ENCODE assay signal across 8 cellular contexts in genomic region chr2:53768233-53768542, GRCh38. TPM values are rescaled to one million over a fixed set of nuclear protein-coding genes. Genes with fewer than 3 reads are reported as not detected.
DNase-seq lines count a peak whose midpoint lies in the region; ATAC-seq and TF ChIP-seq lines count a peak whose summit lies in the region.

No MANE protein-coding gene starts in this region.

- no peaks in the 10 kb centered on the region for H3K27me3 Mint-ChIP-seq in activated CD8-positive, alpha-beta T cell treated with anti-CD3 and anti-CD28 coated beads for 36 hours

- peak; percentile 55 for ATAC-seq in GM21786 (IDR thresholded peaks at IDR 0.05; ENCODE audit: unreplicated experiment)
- peak; percentile 60 for ATAC-seq in activated CD8-positive, alpha-beta T cell treated with anti-CD3 and anti-CD28 coated beads for 36 hours
- no peak for ATAC-seq in Right ventricle myocardium superior (ENCODE audit: poor library complexity)

- no peaks in the 10 kb centered on the region for H3K9me3 Mint-ChIP-seq in activated CD8-positive, alpha-beta T cell treated with anti-CD3 and anti-CD28 coated beads for 36 hours

- peaks cover 33% of the 10 kb centered on the region for H3K4me1 Mint-ChIP-seq in activated CD8-positive, alpha-beta T cell treated with anti-CD3 and anti-CD28 coated beads for 36 hours (ENCODE audit: low read depth)

- CTCF ChIA-PET in activated CD8-positive, alpha-beta T cell treated with anti-CD3 and anti-CD28 coated beads for 36 hours (lab: Charles Lee) = interaction anchor here (1.1 to 2.7 kb wide), 7 partner anchors 9 to 26 kb away, joined by 4 to 16 read pairs (median 5); partner anchors contain the start of genes ASB3 and ERLEC1

- DNase-seq in NOMO-1 treated with DMSO at 0.1 percent for 48 hours (lab: John Stamatoyannopoulos, UW; ENCODE audit: unreplicated experiment) (peak; percentile 24), NOMO-1 treated with dmso at 0.1 percent for 144 hours (lab: John Stamatoyannopoulos, UW; ENCODE audit: unreplicated experiment) (no peak), KG1 (lab: John Stamatoyannopoulos, UW) (peak; percentile 33), Right ventricle myocardium superior (peak; percentile 56), OCI-M2 (lab: John Stamatoyannopoulos, UW; ENCODE audit: unreplicated experiment) (no peak)
- DNase-seq in activated CD8-positive, alpha-beta T cell treated with anti-CD3 and anti-CD28 coated beads for 36 hours = no peak

- no peaks in the 10 kb centered on the region for H3K36me3 ChIP-seq in rectal smooth muscle tissue (ENCODE audit: control insufficient read depth, insufficient read depth, low read length)

- POLR2A ChIA-PET in activated CD8-positive, alpha-beta T cell treated with anti-CD3 and anti-CD28 coated beads for 36 hours (lab: Charles Lee) = interaction anchor here (0.6 to 4.2 kb wide), 12 partner anchors 9 to 271 kb away, joined by 3 to 59 read pairs (median 4); partner anchors contain the start of genes ASB3 and ERLEC1

- H3K36me3 Mint-ChIP-seq in activated CD8-positive, alpha-beta T cell treated with anti-CD3 and anti-CD28 coated beads for 36 hours (ENCODE audit: low read depth) = peaks cover 39% of the 10 kb centered on the region

- no peak for TF ChIP-seq CTCF in activated CD8-positive, alpha-beta T cell treated with anti-CD3 and anti-CD28 coated beads for 36 hours (IDR thresholded peaks at IDR 0.05)

- H3K27ac ChIP-seq in rectal smooth muscle tissue (ENCODE audit: low read depth, low read length) = no peak overlapping the region

- peak overlapping the region; percentile 96 for H3K4me3 Mint-ChIP-seq in activated CD8-positive, alpha-beta T cell treated with anti-CD3 and anti-CD28 coated beads for 36 hours

- peaks cover 2% of the 10 kb centered on the region for H3K4me1 ChIP-seq in rectal smooth muscle tissue (ENCODE audit: control insufficient read depth, insufficient read depth, low read length)

- H3K27ac Mint-ChIP-seq in activated CD8-positive, alpha-beta T cell treated with anti-CD3 and anti-CD28 coated beads for 36 hours = peak overlapping the region; percentile 97

- intact Hi-C loops in activated CD8-positive, alpha-beta T cell treated with anti-CD3 and anti-CD28 coated beads for 36 hours (cut with micrococcal nuclease) = loop anchor here (1.0 kb wide), 1 partner anchor 19 kb away; the partner anchor contains the start of gene ERLEC1
- intact Hi-C loops in Right ventricle myocardium superior (cut with DNase I) = no loop called here

- peak overlapping the region; percentile 42 for H3K9ac ChIP-seq in rectal smooth muscle tissue (ENCODE audit: low read length)

- H3K27me3 ChIP-seq in rectal smooth muscle tissue (ENCODE audit: control insufficient read depth, insufficient read depth, low read length) = no peaks in the 10 kb centered on the region

- H3K4me3 ChIP-seq in rectal smooth muscle tissue (ENCODE audit: low read length) = peak overlapping the region; percentile 86

RNA-seq across cellular contexts. Expression of gene CHAC2, which starts 0.6 kb away (rescaled TPM):
- total RNA-seq in activated CD8-positive, alpha-beta T cell treated with anti-CD3 and anti-CD28 coated beads for 36 hours = 10 to 100 TPM; 19.8 to 20.4 TPM
- total RNA-seq in Right ventricle myocardium superior = 4.0 TPM

RNA-seq across cellular contexts. Expression of gene ASB3, which starts 18.6 kb away (rescaled TPM):
- total RNA-seq in activated CD8-positive, alpha-beta T cell treated with anti-CD3 and anti-CD28 coated beads for 36 hours = 10 to 100 TPM; 22.9 to 25.3 TPM
- 9.8 TPM for total RNA-seq in Right ventricle myocardium superior

RNA-seq across cellular contexts. Expression of gene ERLEC1, which starts 18.7 kb away (rescaled TPM):
- 10 to 100 TPM; 15.6 to 19.2 TPM for total RNA-seq in activated CD8-positive, alpha-beta T cell treated with anti-CD3 and anti-CD28 coated beads for 36 hours
- 32.3 TPM for total RNA-seq in Right ventricle myocardium superior

Comparison
In these comparisons a context has a peak if more than half of its experiments do, and no peak if none do; other contexts are left out.
1. DNase-seq: peak in NOMO-1 treated with DMSO at 0.1 percent for 48 hours (single experiment), KG1 (single experiment) and Right ventricle myocardium superior (single experiment); none in NOMO-1 treated with dmso at 0.1 percent for 144 hours (single experiment), activated CD8-positive, alpha-beta T cell treated with anti-CD3 and anti-CD28 coated beads for 36 hours (single experiment) and OCI-M2 (single experiment).